1 cellular context compared by ENCODE assay signal in the genomic region with DNA sequence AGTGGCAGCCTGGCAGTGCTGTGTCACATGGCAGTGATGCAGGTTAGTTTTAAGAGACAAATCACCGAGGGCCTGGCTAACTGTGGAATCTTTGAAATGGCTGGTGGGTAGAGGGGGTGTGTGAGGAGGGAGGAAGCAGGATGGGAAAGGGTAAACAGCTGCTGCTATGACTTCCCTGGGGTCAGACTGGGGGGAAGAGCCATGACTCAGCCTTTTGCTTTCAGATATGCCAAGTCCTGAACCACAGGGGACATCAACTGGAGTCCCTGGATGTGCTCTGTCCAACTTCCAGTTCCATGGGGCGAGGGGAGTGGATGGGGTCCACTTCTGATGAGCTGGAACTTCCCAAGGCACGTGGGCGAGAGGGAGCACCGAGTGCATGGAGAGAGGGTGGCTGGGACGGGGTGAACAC.
TF ChIP-seq lines count a peak whose summit lies in the region.

No MANE protein-coding gene starts in this region.

TF ChIP-seq in K562, 482 proteins besides CTCF, POLR2A, EP300 and RAD21 (continued from another document):
- TF ChIP-seq, protein P1, sequence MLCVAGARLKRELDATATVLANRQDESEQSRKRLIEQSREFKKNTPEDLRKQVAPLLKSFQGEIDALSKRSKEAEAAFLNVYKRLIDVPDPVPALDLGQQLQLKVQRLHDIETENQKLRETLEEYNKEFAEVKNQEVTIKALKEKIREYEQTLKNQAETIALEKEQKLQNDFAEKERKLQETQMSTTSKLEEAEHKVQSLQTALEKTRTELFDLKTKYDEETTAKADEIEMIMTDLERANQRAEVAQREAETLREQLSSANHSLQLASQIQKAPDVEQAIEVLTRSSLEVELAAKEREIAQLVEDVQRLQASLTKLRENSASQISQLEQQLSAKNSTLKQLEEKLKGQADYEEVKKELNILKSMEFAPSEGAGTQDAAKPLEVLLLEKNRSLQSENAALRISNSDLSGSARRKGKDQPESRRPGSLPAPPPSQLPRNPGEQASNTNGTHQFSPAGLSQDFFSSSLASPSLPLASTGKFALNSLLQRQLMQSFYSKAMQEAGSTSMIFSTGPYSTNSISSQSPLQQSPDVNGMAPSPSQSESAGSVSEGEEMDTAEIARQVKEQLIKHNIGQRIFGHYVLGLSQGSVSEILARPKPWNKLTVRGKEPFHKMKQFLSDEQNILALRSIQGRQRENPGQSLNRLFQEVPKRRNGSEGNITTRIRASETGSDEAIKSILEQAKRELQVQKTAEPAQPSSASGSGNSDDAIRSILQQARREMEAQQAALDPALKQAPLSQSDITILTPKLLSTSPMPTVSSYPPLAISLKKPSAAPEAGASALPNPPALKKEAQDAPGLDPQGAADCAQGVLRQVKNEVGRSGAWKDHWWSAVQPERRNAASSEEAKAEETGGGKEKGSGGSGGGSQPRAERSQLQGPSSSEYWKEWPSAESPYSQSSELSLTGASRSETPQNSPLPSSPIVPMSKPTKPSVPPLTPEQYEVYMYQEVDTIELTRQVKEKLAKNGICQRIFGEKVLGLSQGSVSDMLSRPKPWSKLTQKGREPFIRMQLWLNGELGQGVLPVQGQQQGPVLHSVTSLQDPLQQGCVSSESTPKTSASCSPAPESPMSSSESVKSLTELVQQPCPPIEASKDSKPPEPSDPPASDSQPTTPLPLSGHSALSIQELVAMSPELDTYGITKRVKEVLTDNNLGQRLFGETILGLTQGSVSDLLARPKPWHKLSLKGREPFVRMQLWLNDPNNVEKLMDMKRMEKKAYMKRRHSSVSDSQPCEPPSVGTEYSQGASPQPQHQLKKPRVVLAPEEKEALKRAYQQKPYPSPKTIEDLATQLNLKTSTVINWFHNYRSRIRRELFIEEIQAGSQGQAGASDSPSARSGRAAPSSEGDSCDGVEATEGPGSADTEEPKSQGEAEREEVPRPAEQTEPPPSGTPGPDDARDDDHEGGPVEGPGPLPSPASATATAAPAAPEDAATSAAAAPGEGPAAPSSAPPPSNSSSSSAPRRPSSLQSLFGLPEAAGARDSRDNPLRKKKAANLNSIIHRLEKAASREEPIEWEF (CRISPR knock-in tag; IDR thresholded peaks at IDR 0.05), result no peak
- TF ChIP-seq RFX7 (CRISPR knock-in tag; IDR thresholded peaks at IDR 0.05) (no peak), E2F3 (CRISPR knock-in tag; IDR thresholded peaks at IDR 0.05) (no peak)
- TF ChIP-seq, protein P2, sequence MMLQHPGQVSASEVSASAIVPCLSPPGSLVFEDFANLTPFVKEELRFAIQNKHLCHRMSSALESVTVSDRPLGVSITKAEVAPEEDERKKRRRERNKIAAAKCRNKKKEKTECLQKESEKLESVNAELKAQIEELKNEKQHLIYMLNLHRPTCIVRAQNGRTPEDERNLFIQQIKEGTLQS (IDR thresholded peaks at IDR 0.05), result no peak; the same call in 1 of the 2 replicates
- TF ChIP-seq, protein P2 (CRISPR knock-in tag; conservative IDR thresholded peaks at IDR 0.05), result no peak
